22 cellular contexts compared by ENCODE assay signal in genomic region chr7:77980087-77980713, GRCh38.
"Had no signal": no experiment of that assay in that cellular context is flagged by ENCODE, and none has a peak within 500 bp of the region (broad histone marks: within the 10 kb centered on the region; RNA-seq: fewer than 3 reads in every experiment).

No MANE protein-coding gene starts in this region.

- H3K4me3 ChIP-seq: SJCRH30 had no signal

- DNase-seq: activated CD4-positive, alpha-beta memory T cell treated with anti-CD3 and anti-CD28 coated beads, Interleukin-2, amount 10 ng/mL, durations not matched to agents 7 days and 5 days; activated CD4-positive, alpha-beta T cell treated with anti-CD3 and anti-CD28 coated beads, Interleukin-2, amount 10 ng/mL, durations not matched to agents 7 days and 5 days; activated CD4-positive, CD25-positive, alpha-beta regulatory T cell; activated gamma-delta T cell; activated naive CD4-positive, alpha-beta T cell treated with anti-CD3 and anti-CD28 coated beads for 36 hours; activated T-cell treated with anti-CD3 and anti-CD28 coated beads for 4 hours; activated T-cell treated with anti-CD3 and anti-CD28 coated beads, Interleukin-2, amount 50 U/mL, for 48 hours; amygdala; Kasumi-1; NCI-H1048; NCI-H1930; NCI-H2171; NCI-H2227 treated with DMSO at 0.1 percent for 48 hours; NCI-H446 treated with DMSO at 0.1 percent for 48 hours; NCI-H526; NCI-H82; SJCRH30; T-cell; T-helper 2 cell; T1000 had no signal

- H3K36me3 ChIP-seq: SJCRH30 had no signal

- ATAC-seq: activated T-helper 17 cell treated with anti-CD3 and anti-CD28 coated beads, Interleukin-2, amount 50 U/mL, for 72 hours; T-cell had no signal

- H3K4me1 ChIP-seq: SJCRH30 had no signal

- H3K27ac ChIP-seq: SJCRH30, VCaP had no signal

- H3K27me3 ChIP-seq: SJCRH30 had no signal
